28 cellular contexts compared by ENCODE assay signal in genomic region chr19:47405854-47406417, GRCh38. TPM values are rescaled to one million over a fixed set of nuclear protein-coding genes. Genes with fewer than 3 reads are reported as not detected.
"Had no signal": no experiment of that assay in that cellular context is flagged by ENCODE, and none has a peak within 500 bp of the region (broad histone marks: within the 10 kb centered on the region; RNA-seq: fewer than 3 reads in every experiment).

No MANE protein-coding gene starts in this region.

- H3K36me3 ChIP-seq: ascending aorta had no signal

- H3K27me3 ChIP-seq: body of pancreas had no signal

- DNase-seq: activated CD4-positive, alpha-beta T cell treated with anti-CD3 and anti-CD28 coated beads for 36 hours; activated CD8-positive, alpha-beta memory T cell treated with anti-CD3 and anti-CD28 coated beads, Interleukin-2, amount 50 U/mL, for 4 hours; activated CD8-positive, alpha-beta T cell treated with anti-CD3 and anti-CD28 coated beads for 36 hours; activated gamma-delta T cell treated with Interleukin-2 at 50 U/mL for 16 hours; activated naive CD4-positive, alpha-beta T cell treated with anti-CD3 and anti-CD28 coated beads, Interleukin-2, amount 50 U/mL, for 16 hours; activated T-cell treated with anti-CD3 and anti-CD28 coated beads, Interleukin-2, amount 50 U/mL, for 72 hours; amniotic stem cell; body of pancreas; Karpas-422; NCI-H1048; NCI-H1930; NCI-H2107; NCI-H2171 treated with DMSO at 0.1 percent for 48 hours; NCI-H345; NCI-H510A; NCI-H526 treated with DMSO at 0.1 percent for 48 hours; NK-92 treated with Interleukin-12 subunit alpha and Interleukin-12 subunit beta, amount 100 ng/mL, for 24 hours; OCI-M1; RPMI8226; T-cell; T-helper 2 cell; T1000 had no signal

- H3K27ac Mint-ChIP-seq: activated CD4-positive, alpha-beta T cell treated with anti-CD3 and anti-CD28 coated beads for 36 hours; activated CD8-positive, alpha-beta T cell treated with anti-CD3 and anti-CD28 coated beads for 36 hours; activated T-cell treated with anti-CD3 and anti-CD28 coated beads, Interleukin-2, amount 50 U/mL, for 72 hours; activated T-helper 2 cell treated with anti-CD3 and anti-CD28 coated beads, Interferon-gamma antibody, Interleukin-2, Interleukin-4, amounts not matched to agents 10 μg/mL and 5 μg/mL and 100 μg/mL, durations not matched to agents 14 hours and 24 hours and 36 hours; T-cell had no signal

- H3K4me3 Mint-ChIP-seq: activated CD4-positive, alpha-beta T cell treated with anti-CD3 and anti-CD28 coated beads for 36 hours; activated CD8-positive, alpha-beta T cell treated with anti-CD3 and anti-CD28 coated beads for 36 hours; activated T-cell treated with anti-CD3 and anti-CD28 coated beads, Interleukin-2, amount 50 U/mL, for 72 hours; central memory CD8-positive, alpha-beta T cell; T-cell had no signal

- H3K36me3 Mint-ChIP-seq: T-cell had no signal

- H3K9me3 ChIP-seq: ascending aorta, body of pancreas had no signal

- H3K4me1 Mint-ChIP-seq: activated CD4-positive, alpha-beta T cell treated with anti-CD3 and anti-CD28 coated beads for 36 hours; central memory CD8-positive, alpha-beta T cell had no signal

- H3K9me3 Mint-ChIP-seq: activated CD8-positive, alpha-beta T cell treated with anti-CD3 and anti-CD28 coated beads for 36 hours; activated T-helper 2 cell treated with anti-CD3 and anti-CD28 coated beads, Interferon-gamma antibody, Interleukin-2, Interleukin-4, amounts not matched to agents 10 μg/mL and 5 μg/mL and 100 μg/mL, durations not matched to agents 14 hours and 24 hours and 36 hours; central memory CD8-positive, alpha-beta T cell; T-cell had no signal

- H3K27ac ChIP-seq: ascending aorta, body of pancreas, SK-N-MC had no signal

- H3K4me3 ChIP-seq: ascending aorta, body of pancreas, SK-N-MC had no signal

- ATAC-seq: activated CD4-positive, alpha-beta T cell treated with anti-CD3 and anti-CD28 coated beads for 36 hours; activated CD8-positive, alpha-beta T cell treated with anti-CD3 and anti-CD28 coated beads for 36 hours; activated T-cell treated with anti-CD3 and anti-CD28 coated beads, Interleukin-2, amount 50 U/mL, for 72 hours; body of pancreas; Panc1; Right ventricle myocardium inferior; T-cell had no signal

- H3K4me1 ChIP-seq: ascending aorta, body of pancreas had no signal

RNA-seq across cellular contexts. Expression of gene MEIS3, which starts 13.4 kb away (rescaled TPM):
- total RNA-seq: activated CD8-positive, alpha-beta T cell treated with anti-CD3 and anti-CD28 coated beads for 36 hours had no signal
